In genomic region chr12:101642115-101643067, GRCh38 we compare ENCODE assay signal across 1 cellular context.
TF ChIP-seq lines count a peak whose summit lies in the region.

No MANE protein-coding gene starts in this region.

TF ChIP-seq in GM23338, 12 proteins besides CTCF, POLR2A, EP300 and RAD21 (continued from another document):
- no peak for TF ChIP-seq REST (IDR thresholded peaks at IDR 0.05; ENCODE audit: unreplicated experiment)
- TF ChIP-seq ZNF462 (CRISPR knock-in tag; IDR thresholded peaks at IDR 0.05), result 0 out of 2 replicates have a peak, but pooled peaks have one; percentile 18
- no peak for TF ChIP-seq ZNF331 (CRISPR knock-in tag; IDR thresholded peaks at IDR 0.05; ENCODE audit: low read depth)
- no peak for TF ChIP-seq ZNF114 (CRISPR knock-in tag; IDR thresholded peaks at IDR 0.05)
- TF ChIP-seq EZH2phosphoT487 (IDR thresholded peaks at IDR 0.05; ENCODE audit: unreplicated experiment), result no peak
